8 cellular contexts compared by ENCODE assay signal in genomic region chr14:77862154-77862783, GRCh38.
DNase-seq lines count a peak whose midpoint lies in the region; ATAC-seq and TF ChIP-seq lines count a peak whose summit lies in the region.

No MANE protein-coding gene starts in this region.

- H3K4me3 Mint-ChIP-seq in GM23338 = no peak overlapping the region
- no peak overlapping the region for H3K4me3 Mint-ChIP-seq in activated CD4-positive, alpha-beta T cell treated with anti-CD3 and anti-CD28 coated beads, Interleukin-2, amount 10 ng/mL, durations not matched to agents 24 days and 14 days

- no peaks in the 10 kb centered on the region for H3K79me2 ChIP-seq in GM23338 (replicated peaks; ENCODE audit: insufficient read depth)

- H3K36me3 ChIP-seq in GM23338 (ENCODE audit: insufficient read depth) = no peaks in the 10 kb centered on the region

- TF ChIP-seq CTCF in GM23338 (conservative IDR thresholded peaks at IDR 0.05; ENCODE audit: low read depth in 2 of 2) = peak; percentile 93 to 96
- TF ChIP-seq CTCF in NB4 (IDR thresholded peaks at IDR 0.05; ENCODE audit: low read depth, low read length) = peak; percentile 95
- TF ChIP-seq CTCF in choroid plexus epithelial cell (conservative IDR thresholded peaks at IDR 0.05; ENCODE audit: low read depth, low read length) = peak; percentile 99

- DNase-seq in GM04504 (ENCODE audit: low read depth) = peak; percentile 16
- DNase-seq in GM23338 (ENCODE audit: low spot score) = peak; percentile 87
- peak; percentile 65 for DNase-seq in NB4 (ENCODE audit: low read depth)
- DNase-seq in activated CD4-positive, alpha-beta T cell treated with anti-CD3 and anti-CD28 coated beads, Interleukin-2, amount 10 ng/mL, durations not matched to agents 24 days and 14 days = peak; percentile 93
- peak; percentile 73 for DNase-seq in choroid plexus epithelial cell (ENCODE audit: low read depth)
- peak; percentile 71 for DNase-seq in left lobe of liver (ENCODE audit: low spot score)
- DNase-seq in stimulated activated CD4-positive, alpha-beta T cell treated with anti-CD3 and anti-CD28 coated beads, Interleukin-4, amount 100 ng/mL, for 1 hour = peak; percentile 77
- DNase-seq in mesenteric fat pad (ENCODE audit: low spot score) = no peak

- no peak for TF ChIP-seq POLR2A in NB4 (IDR thresholded peaks at IDR 0.05; ENCODE audit: extremely low read depth, insufficient read length)

- peaks cover 4% of the 10 kb centered on the region for H3K27me3 Mint-ChIP-seq in GM23338 (ENCODE audit: insufficient read depth, low read depth, poor library complexity)
- H3K27me3 Mint-ChIP-seq in activated CD4-positive, alpha-beta T cell treated with anti-CD3 and anti-CD28 coated beads, Interleukin-2, amount 10 ng/mL, durations not matched to agents 24 days and 14 days = no peaks in the 10 kb centered on the region

- no peak overlapping the region for H3K4me2 ChIP-seq in GM23338

- no peak overlapping the region for H2AFZ ChIP-seq in GM23338

- no peak overlapping the region for H3K27ac ChIP-seq in GM23338 (ENCODE audit: low read depth)

- no peaks in the 10 kb centered on the region for H3K9me3 Mint-ChIP-seq in GM23338
- H3K9me3 Mint-ChIP-seq in activated CD4-positive, alpha-beta T cell treated with anti-CD3 and anti-CD28 coated beads, Interleukin-2, amount 10 ng/mL, durations not matched to agents 24 days and 14 days = no peaks in the 10 kb centered on the region

- H4K20me1 ChIP-seq in GM23338 (replicated peaks; ENCODE audit: insufficient read depth) = no peaks in the 10 kb centered on the region

- ATAC-seq in GM23338 (peak; percentile 96), left lobe of liver (peak; percentile 85)

- H3K4me1 ChIP-seq in GM23338 (ENCODE audit: insufficient read depth) = no peaks in the 10 kb centered on the region

- no peak overlapping the region; the same call in 1 of the 2 replicates for H3K27ac Mint-ChIP-seq in GM23338
- no peak overlapping the region for H3K27ac Mint-ChIP-seq in activated CD4-positive, alpha-beta T cell treated with anti-CD3 and anti-CD28 coated beads, Interleukin-2, amount 10 ng/mL, durations not matched to agents 24 days and 14 days

- H3K36me3 Mint-ChIP-seq in GM23338 (ENCODE audit: low read depth) = peaks cover 4% of the 10 kb centered on the region; the same call in 2 of the 3 replicates
- no peaks in the 10 kb centered on the region for H3K36me3 Mint-ChIP-seq in activated CD4-positive, alpha-beta T cell treated with anti-CD3 and anti-CD28 coated beads, Interleukin-2, amount 10 ng/mL, durations not matched to agents 24 days and 14 days (ENCODE audit: low read depth)

- no peaks in the 10 kb centered on the region for H3K27me3 ChIP-seq in GM23338 (ENCODE audit: insufficient read depth)

- intact Hi-C loops in activated CD4-positive, alpha-beta T cell treated with anti-CD3 and anti-CD28 coated beads, Interleukin-2, amount 10 ng/mL, durations not matched to agents 24 days and 14 days (cut with micrococcal nuclease) = loop anchor here (2.0 kb wide), 1 partner anchor 705 kb away; no protein-coding TSS in a partner anchor

- H3K4me3 ChIP-seq in GM23338 = no peak overlapping the region
- no peak overlapping the region for H3K4me3 ChIP-seq in NB4 (ENCODE audit: low read depth, low read length)
- no peak overlapping the region for H3K4me3 ChIP-seq in choroid plexus epithelial cell (ENCODE audit: low read depth, low read length)

- no peaks in the 10 kb centered on the region for H3K9me2 ChIP-seq in GM23338 (ENCODE audit: insufficient read depth)

- H3F3A ChIP-seq in GM23338 (replicated peaks; ENCODE audit: low read depth) = no peaks in the 10 kb centered on the region

- no peaks in the 10 kb centered on the region for H3K4me1 Mint-ChIP-seq in GM23338
- no peaks in the 10 kb centered on the region for H3K4me1 Mint-ChIP-seq in activated CD4-positive, alpha-beta T cell treated with anti-CD3 and anti-CD28 coated beads, Interleukin-2, amount 10 ng/mL, durations not matched to agents 24 days and 14 days

TF ChIP-seq in GM23338, 12 proteins besides CTCF, POLR2A, EP300 and RAD21:
- TF ChIP-seq ZNF114 (CRISPR knock-in tag; IDR thresholded peaks at IDR 0.05) (no peak), STAT1 (IDR thresholded peaks at IDR 0.05; ENCODE audit: unreplicated experiment) (no peak), EZH2 (IDR thresholded peaks at IDR 0.05; ENCODE audit: low read depth, unreplicated experiment) (no peak), JUNB (IDR thresholded peaks at IDR 0.05; ENCODE audit: unreplicated experiment) (no peak), POLR2AphosphoS5 (IDR thresholded peaks at IDR 0.05; ENCODE audit: low read depth) (no peak), CREB1 (CRISPR knock-in tag; IDR thresholded peaks at IDR 0.05; ENCODE audit: low read depth) (no peak)
- TF ChIP-seq, protein P1, sequence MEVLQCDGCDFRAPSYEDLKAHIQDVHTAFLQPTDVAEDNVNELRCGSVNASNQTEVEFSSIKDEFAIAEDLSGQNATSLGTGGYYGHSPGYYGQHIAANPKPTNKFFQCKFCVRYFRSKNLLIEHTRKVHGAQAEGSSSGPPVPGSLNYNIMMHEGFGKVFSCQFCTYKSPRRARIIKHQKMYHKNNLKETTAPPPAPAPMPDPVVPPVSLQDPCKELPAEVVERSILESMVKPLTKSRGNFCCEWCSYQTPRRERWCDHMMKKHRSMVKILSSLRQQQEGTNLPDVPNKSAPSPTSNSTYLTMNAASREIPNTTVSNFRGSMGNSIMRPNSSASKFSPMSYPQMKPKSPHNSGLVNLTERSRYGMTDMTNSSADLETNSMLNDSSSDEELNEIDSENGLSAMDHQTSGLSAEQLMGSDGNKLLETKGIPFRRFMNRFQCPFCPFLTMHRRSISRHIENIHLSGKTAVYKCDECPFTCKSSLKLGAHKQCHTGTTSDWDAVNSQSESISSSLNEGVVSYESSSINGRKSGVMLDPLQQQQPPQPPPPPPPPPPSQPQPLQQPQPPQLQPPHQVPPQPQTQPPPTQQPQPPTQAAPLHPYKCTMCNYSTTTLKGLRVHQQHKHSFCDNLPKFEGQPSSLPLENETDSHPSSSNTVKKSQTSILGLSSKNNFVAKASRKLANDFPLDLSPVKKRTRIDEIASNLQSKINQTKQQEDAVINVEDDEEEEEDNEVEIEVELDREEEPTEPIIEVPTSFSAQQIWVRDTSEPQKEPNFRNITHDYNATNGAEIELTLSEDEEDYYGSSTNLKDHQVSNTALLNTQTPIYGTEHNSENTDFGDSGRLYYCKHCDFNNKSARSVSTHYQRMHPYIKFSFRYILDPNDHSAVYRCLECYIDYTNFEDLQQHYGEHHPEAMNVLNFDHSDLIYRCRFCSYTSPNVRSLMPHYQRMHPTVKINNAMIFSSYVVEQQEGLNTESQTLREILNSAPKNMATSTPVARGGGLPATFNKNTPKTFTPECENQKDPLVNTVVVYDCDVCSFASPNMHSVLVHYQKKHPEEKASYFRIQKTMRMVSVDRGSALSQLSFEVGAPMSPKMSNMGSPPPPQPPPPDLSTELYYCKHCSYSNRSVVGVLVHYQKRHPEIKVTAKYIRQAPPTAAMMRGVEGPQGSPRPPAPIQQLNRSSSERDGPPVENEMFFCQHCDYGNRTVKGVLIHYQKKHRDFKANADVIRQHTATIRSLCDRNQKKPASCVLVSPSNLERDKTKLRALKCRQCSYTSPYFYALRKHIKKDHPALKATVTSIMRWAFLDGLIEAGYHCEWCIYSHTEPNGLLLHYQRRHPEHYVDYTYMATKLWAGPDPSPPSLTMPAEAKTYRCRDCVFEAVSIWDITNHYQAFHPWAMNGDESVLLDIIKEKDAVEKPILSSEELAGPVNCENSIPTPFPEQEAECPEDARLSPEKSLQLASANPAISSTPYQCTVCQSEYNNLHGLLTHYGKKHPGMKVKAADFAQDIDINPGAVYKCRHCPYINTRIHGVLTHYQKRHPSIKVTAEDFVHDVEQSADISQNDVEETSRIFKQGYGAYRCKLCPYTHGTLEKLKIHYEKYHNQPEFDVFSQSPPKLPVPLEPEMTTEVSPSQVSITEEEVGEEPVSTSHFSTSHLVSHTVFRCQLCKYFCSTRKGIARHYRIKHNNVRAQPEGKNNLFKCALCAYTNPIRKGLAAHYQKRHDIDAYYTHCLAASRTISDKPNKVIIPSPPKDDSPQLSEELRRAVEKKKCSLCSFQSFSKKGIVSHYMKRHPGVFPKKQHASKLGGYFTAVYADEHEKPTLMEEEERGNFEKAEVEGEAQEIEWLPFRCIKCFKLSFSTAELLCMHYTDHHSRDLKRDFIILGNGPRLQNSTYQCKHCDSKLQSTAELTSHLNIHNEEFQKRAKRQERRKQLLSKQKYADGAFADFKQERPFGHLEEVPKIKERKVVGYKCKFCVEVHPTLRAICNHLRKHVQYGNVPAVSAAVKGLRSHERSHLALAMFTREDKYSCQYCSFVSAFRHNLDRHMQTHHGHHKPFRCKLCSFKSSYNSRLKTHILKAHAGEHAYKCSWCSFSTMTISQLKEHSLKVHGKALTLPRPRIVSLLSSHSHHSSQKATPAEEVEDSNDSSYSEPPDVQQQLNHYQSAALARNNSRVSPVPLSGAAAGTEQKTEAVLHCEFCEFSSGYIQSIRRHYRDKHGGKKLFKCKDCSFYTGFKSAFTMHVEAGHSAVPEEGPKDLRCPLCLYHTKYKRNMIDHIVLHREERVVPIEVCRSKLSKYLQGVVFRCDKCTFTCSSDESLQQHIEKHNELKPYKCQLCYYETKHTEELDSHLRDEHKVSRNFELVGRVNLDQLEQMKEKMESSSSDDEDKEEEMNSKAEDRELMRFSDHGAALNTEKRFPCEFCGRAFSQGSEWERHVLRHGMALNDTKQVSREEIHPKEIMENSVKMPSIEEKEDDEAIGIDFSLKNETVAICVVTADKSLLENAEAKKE (CRISPR knock-in tag; IDR thresholded peaks at IDR 0.05) = no peak
